In genomic region chr4:89838005-89838404, GRCh38 we compare ENCODE assay signal across 8 cellular contexts.
A peak's percentile ranks its signal among the peaks of the same experiment; 100 is the strongest.
DNase-seq lines count a peak whose midpoint lies in the region; ATAC-seq and TF ChIP-seq lines count a peak whose summit lies in the region.

No MANE protein-coding gene starts in this region.

- H3K27ac ChIP-seq in duodenal mucosa (ENCODE audit: low read depth, low read length) = no peak overlapping the region

- H3K4me1 Mint-ChIP-seq in nephron progenitor cell = peaks cover 46% of the 10 kb centered on the region

- H3K36me3 ChIP-seq in duodenal mucosa (ENCODE audit: control insufficient read depth in 1 of 2, insufficient read depth in 2 of 2, low read length in 2 of 2) = no peaks in the 10 kb centered on the region

- H3K27me3 Mint-ChIP-seq in nephron progenitor cell (ENCODE audit: low read depth, poor library complexity) = peaks cover 26% of the 10 kb centered on the region

- no peak for TF ChIP-seq CTCF in nephron progenitor cell (IDR thresholded peaks at IDR 0.05)

- ATAC-seq in GM19467 (IDR thresholded peaks at IDR 0.05; ENCODE audit: unreplicated experiment) = no peak

- peak; percentile 56 for DNase-seq in DMS 273 (lab: John Stamatoyannopoulos, UW; ENCODE audit: unreplicated experiment)
- DNase-seq in DMS 273 treated with DMSO at 0.1 percent for 48 hours (lab: John Stamatoyannopoulos, UW) = no peak
- peak; percentile 44 to 47 for DNase-seq in NCI-H446 (lab: John Stamatoyannopoulos, UW)
- DNase-seq in nephron progenitor cell = peak; percentile 5
- DNase-seq in NCI-H226 = no peak
- no peak for DNase-seq in RKO (ENCODE audit: low spot score)

- peaks cover 7 to 9% of the 10 kb centered on the region in 2 donors for H3K4me1 ChIP-seq in duodenal mucosa (ENCODE audit: control insufficient read depth in 1 of 2, insufficient read depth in 2 of 2, low read length in 2 of 2)

- no peaks in the 10 kb centered on the region for H3K9me3 Mint-ChIP-seq in nephron progenitor cell

- H3K36me3 Mint-ChIP-seq in nephron progenitor cell (ENCODE audit: low read depth) = peaks cover 11% of the 10 kb centered on the region

- H3K4me3 ChIP-seq in duodenal mucosa (ENCODE audit: low read depth in 1 of 2, low read length in 2 of 2) = peak overlapping the region; percentile 66 to 68

- peaks cover 37 to 41% of the 10 kb centered on the region in 2 donors for H3K27me3 ChIP-seq in duodenal mucosa (ENCODE audit: control insufficient read depth in 1 of 2, insufficient read depth in 2 of 2, low read length in 2 of 2)

- H3K4me3 Mint-ChIP-seq in nephron progenitor cell = peak overlapping the region; percentile 92

- no peaks in the 10 kb centered on the region for H3K9me3 ChIP-seq in duodenal mucosa (ENCODE audit: control insufficient read depth in 1 of 2, low read length in 2 of 2)

- no peak overlapping the region for H3K9ac ChIP-seq in duodenal mucosa (ENCODE audit: low read depth in 1 of 2, low read length in 2 of 2)

- peak overlapping the region; percentile 94 for H3K27ac Mint-ChIP-seq in nephron progenitor cell

Comparison
In these comparisons a context has a peak if more than half of its experiments do, and no peak if none do; other contexts are left out.
1. DNase-seq: peak in DMS 273 (single experiment), NCI-H446 (2 of 2) and nephron progenitor cell (single experiment); none in DMS 273 treated with DMSO at 0.1 percent for 48 hours (single experiment), NCI-H226 (single experiment) and RKO (single experiment).